25 cellular contexts compared by ENCODE assay signal in genomic region chr15:79494392-79494909, GRCh38.
"Had no signal": no experiment of that assay in that cellular context is flagged by ENCODE, and none has a peak within 500 bp of the region (broad histone marks: within the 10 kb centered on the region; RNA-seq: fewer than 3 reads in every experiment).

No MANE protein-coding gene starts in this region.

- H3K4me1 Mint-ChIP-seq: mesothelial cell of epicardium; naive B cell; stimulated activated effector memory CD8-positive, alpha-beta T cell treated with anti-CD3 and anti-CD28 coated beads, Interleukin-12 subunit alpha, Interleukin-12 subunit beta, amount 100 ng/mL, for 72 hours had no signal

- H3K27me3 ChIP-seq: hepatocyte, neural progenitor cell, right atrium auricular region, thyroid gland had no signal

- ATAC-seq: gastroesophageal sphincter; heart left ventricle; left lobe of liver; mucosa of descending colon; stimulated activated effector memory CD8-positive, alpha-beta T cell treated with anti-CD3 and anti-CD28 coated beads, Interleukin-12 subunit alpha, Interleukin-12 subunit beta, amount 100 ng/mL, for 72 hours had no signal

- H3K4me3 Mint-ChIP-seq: mesothelial cell of epicardium; natural killer cell treated with Interleukin-12 subunit alpha and Interleukin-12 subunit beta and Interleukin-15 and Interleukin-18, amount 100 ng/mL, for 72 hours; neural progenitor cell; stimulated activated effector memory CD8-positive, alpha-beta T cell treated with anti-CD3 and anti-CD28 coated beads, Interleukin-12 subunit alpha, Interleukin-12 subunit beta, amount 100 ng/mL, for 72 hours; type B pancreatic cell had no signal

- H3K27ac ChIP-seq: dorsolateral prefrontal cortex, gastroesophageal sphincter, heart left ventricle, hepatocyte, neural progenitor cell, prostate gland, right atrium auricular region, sigmoid colon, stomach, thyroid gland had no signal

- H3K4me2 ChIP-seq: hepatocyte, neural progenitor cell had no signal

- H3K9me3 ChIP-seq: gastroesophageal sphincter, heart left ventricle, mucosa of descending colon, prostate gland, right atrium auricular region, sigmoid colon, stomach, thyroid gland had no signal

- H3K9me3 Mint-ChIP-seq: natural killer cell treated with Interleukin-12 subunit alpha and Interleukin-12 subunit beta and Interleukin-15 and Interleukin-18, amount 100 ng/mL, for 72 hours; stimulated activated effector memory CD8-positive, alpha-beta T cell treated with anti-CD3 and anti-CD28 coated beads, Interleukin-12 subunit alpha, Interleukin-12 subunit beta, amount 100 ng/mL, for 72 hours had no signal

- H3K36me3 Mint-ChIP-seq: mesothelial cell of epicardium; neural progenitor cell; stimulated activated effector memory CD8-positive, alpha-beta T cell treated with anti-CD3 and anti-CD28 coated beads, Interleukin-12 subunit alpha, Interleukin-12 subunit beta, amount 100 ng/mL, for 72 hours; type B pancreatic cell had no signal

- H3K27ac Mint-ChIP-seq: mesothelial cell of epicardium; naive B cell; natural killer cell treated with Interleukin-12 subunit alpha and Interleukin-12 subunit beta and Interleukin-15 and Interleukin-18, amount 100 ng/mL, for 72 hours; neural progenitor cell; stimulated activated effector memory CD8-positive, alpha-beta T cell treated with anti-CD3 and anti-CD28 coated beads, Interleukin-12 subunit alpha, Interleukin-12 subunit beta, amount 100 ng/mL, for 72 hours had no signal

- H3K4me1 ChIP-seq: gastroesophageal sphincter, heart left ventricle, neural progenitor cell, prostate gland, right atrium auricular region, sigmoid colon, stomach, thyroid gland had no signal

- H3K9ac ChIP-seq: neural progenitor cell had no signal

- DNase-seq: dorsolateral prefrontal cortex; effector CD4-positive, alpha-beta T cell; foreskin fibroblast; heart left ventricle; kidney; mesenchymal stem cell; mucosa of descending colon; naive B cell; sigmoid colon; stimulated activated CD4-positive, alpha-beta T cell treated with anti-CD3 and anti-CD28 coated beads, Interleukin-2, amount 100 ng/mL, for 24 hours; stimulated activated CD4-positive, alpha-beta T cell treated with anti-CD3 and anti-CD28 coated beads, Interleukin-4, amount 100 ng/mL, for 24 hours; stimulated activated naive CD4-positive, alpha-beta T cell treated with Interleukin-2 at 50 U/mL for 16 hours; stomach; thyroid gland had no signal

- FAIRE-seq: colon, kidney had no signal

- H3K4me3 ChIP-seq: dorsolateral prefrontal cortex, gastroesophageal sphincter, heart left ventricle, hepatocyte, mucosa of descending colon, neural progenitor cell, prostate gland, right atrium auricular region, sigmoid colon, stomach, thyroid gland had no signal

- H3K36me3 ChIP-seq: gastroesophageal sphincter, heart left ventricle, neural progenitor cell, prostate gland, right atrium auricular region, sigmoid colon, stomach, thyroid gland had no signal

- H3K79me2 ChIP-seq: hepatocyte had no signal

- H2AFZ ChIP-seq: hepatocyte, neural progenitor cell had no signal
